Comparison of ENCODE assay signal across 8 cellular contexts in the genomic region with DNA sequence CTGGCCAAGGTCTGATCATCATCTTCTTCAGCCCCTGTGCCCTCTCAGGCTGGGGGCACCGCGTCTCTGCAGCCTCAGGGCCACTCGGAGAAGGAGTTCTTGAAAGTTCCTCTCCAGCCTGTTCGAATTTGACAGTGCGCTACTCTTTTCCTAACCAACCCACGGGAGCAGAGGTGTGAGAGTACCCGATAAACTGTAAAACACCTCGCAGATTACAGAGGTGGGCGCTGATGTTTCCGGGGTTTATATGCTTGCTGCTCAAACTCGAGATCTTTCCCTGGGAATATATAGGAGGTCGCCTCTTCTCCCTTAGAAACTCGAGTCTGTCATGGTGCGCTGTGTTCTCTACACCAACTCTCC. TPM values are rescaled to one million over a fixed set of nuclear protein-coding genes. Genes with fewer than 3 reads are reported as not detected.
DNase-seq lines count a peak whose midpoint lies in the region; ATAC-seq and TF ChIP-seq lines count a peak whose summit lies in the region.

No MANE protein-coding gene starts in this region.

- peak; percentile 17 for ATAC-seq in GM21381 (IDR thresholded peaks at IDR 0.05; ENCODE audit: unreplicated experiment)

- POLR2A ChIA-PET in PC-9 (lab: Charles Lee; ENCODE audit: unreplicated experiment), result interaction anchor here (0.6 kb wide), 1 partner anchor 58 kb away, joined by 7 read pairs; no protein-coding TSS in a partner anchor

- H3K9ac ChIP-seq in neural cell (ENCODE audit: low read length), result peak overlapping the region; percentile 91

- no peak for DNase-seq in AG10803 (ENCODE audit: low read depth)
- no peak for DNase-seq in PC-9
- peak; percentile 44 to 67 for DNase-seq in erythroblast (lab: John Stamatoyannopoulos, UW)
- DNase-seq in DMS79 treated with DMSO at 0.1 percent for 48 hours (lab: John Stamatoyannopoulos, UW), result no peak
- DNase-seq in GF-D8 (lab: John Stamatoyannopoulos, UW), result no peak
- no peak for DNase-seq in DMS153 treated with DMSO at 0.1 percent for 48 hours (lab: John Stamatoyannopoulos, UW; ENCODE audit: unreplicated experiment)

- H3F3A ChIP-seq in PC-9 (ENCODE audit: insufficient read depth, low read depth), result peaks cover 6% of the 10 kb centered on the region
- no peaks in the 10 kb centered on the region for H3F3A ChIP-seq in neural cell (ENCODE audit: insufficient read depth, low read length, poor library complexity, severe bottlenecking)

- no peak for TF ChIP-seq POLR2A in erythroblast (IDR thresholded peaks at IDR 0.05; ENCODE audit: low read length)

- peak overlapping the region; percentile 97 for H2AFZ ChIP-seq in PC-9
- peak overlapping the region; percentile 83 for H2AFZ ChIP-seq in neural cell (ENCODE audit: low read depth, low read length)

- no peaks in the 10 kb centered on the region for H4K20me1 ChIP-seq in PC-9 (ENCODE audit: insufficient read depth)
- H4K20me1 ChIP-seq in neural cell (ENCODE audit: insufficient read depth), result no peaks in the 10 kb centered on the region

- no peak for TF ChIP-seq RAD21 in neural cell (conservative IDR thresholded peaks at IDR 0.05)

- H3K27ac ChIP-seq in PC-9 (peak overlapping the region; percentile 88), neural cell (ENCODE audit: low read length) (peak overlapping the region; percentile 97)

- intact Hi-C loops in PC-9 (cut with micrococcal nuclease; ENCODE audit: unreplicated experiment), result no loop called here

- H3K4me2 ChIP-seq in PC-9 (peak overlapping the region; percentile 91), neural cell (ENCODE audit: low read length) (peak overlapping the region; percentile 71)

- H3K4me3 ChIP-seq in AG10803 (ENCODE audit: low read length) (peak overlapping the region; percentile 88), PC-9 (peak overlapping the region; percentile 81), neural cell (ENCODE audit: low read length) (peak overlapping the region; percentile 86)

- peaks cover 18% of the 10 kb centered on the region for H3K4me1 ChIP-seq in PC-9 (replicated peaks; ENCODE audit: insufficient read depth)

- TF ChIP-seq CTCF in AG10803 (conservative IDR thresholded peaks at IDR 0.05; ENCODE audit: low read length) (no peak), PC-9 (conservative IDR thresholded peaks at IDR 0.05) (no peak), neural cell (IDR thresholded peaks at IDR 0.05; ENCODE audit: poor library complexity, severe bottlenecking) (no peak)

- TSS peak; percentile 51 for BruUV-seq in PC-9 (replicated peaks; lab: Mats Ljungman, UMichigan)

- H3K36me3 ChIP-seq in PC-9 (ENCODE audit: low read depth) (no peaks in the 10 kb centered on the region; the same call in 1 of the 2 replicates), neural cell (ENCODE audit: insufficient read depth, low read length) (no peaks in the 10 kb centered on the region)

- H3K9me2 ChIP-seq in PC-9 (ENCODE audit: insufficient read depth) (no peaks in the 10 kb centered on the region), neural cell (ENCODE audit: insufficient read depth, low read length) (no peaks in the 10 kb centered on the region)

- no peaks in the 10 kb centered on the region for H3K9me3 ChIP-seq in PC-9 (ENCODE audit: insufficient read depth, low read depth)
- H3K9me3 ChIP-seq in neural cell (ENCODE audit: low read length), result no peaks in the 10 kb centered on the region

- no peaks in the 10 kb centered on the region for H3K27me3 ChIP-seq in PC-9 (ENCODE audit: insufficient read depth, low read depth)
- no peaks in the 10 kb centered on the region for H3K27me3 ChIP-seq in neural cell (ENCODE audit: insufficient read depth, low read depth, low read length)

- H3K79me2 ChIP-seq in PC-9 (ENCODE audit: low read depth) (peaks cover 18% of the 10 kb centered on the region), neural cell (replicated peaks; ENCODE audit: insufficient read depth, low read length) (peaks cover 18% of the 10 kb centered on the region)

- TF ChIP-seq EP300 in neural cell (conservative IDR thresholded peaks at IDR 0.05; ENCODE audit: poor library complexity, severe bottlenecking), result no peak

- CTCF ChIA-PET in PC-9 (lab: Charles Lee), result no interaction called here

TF ChIP-seq in neural cell, 6 proteins besides CTCF, POLR2A, EP300 and RAD21:
- no peak for TF ChIP-seq SMC3 (conservative IDR thresholded peaks at IDR 0.05; ENCODE audit: poor library complexity)
- no peak for TF ChIP-seq REST (IDR thresholded peaks at IDR 0.05; ENCODE audit: borderline replicate concordance)
- TF ChIP-seq MXI1 (conservative IDR thresholded peaks at IDR 0.05; ENCODE audit: poor library complexity, severe bottlenecking), result no peak
- TF ChIP-seq TAF1 (IDR thresholded peaks at IDR 0.05; ENCODE audit: low read depth), result no peak
- TF ChIP-seq EZH2 (IDR thresholded peaks at IDR 0.05; ENCODE audit: borderline replicate concordance, insufficient read depth, low read length, poor library complexity, severe bottlenecking), result no peak
- no peak for TF ChIP-seq POLR2AphosphoS5 (IDR thresholded peaks at IDR 0.05)

RNA-seq across cellular contexts. Expression of gene CTR9, which starts 0.5 kb away (rescaled TPM):
- 11.1 and 19.7 TPM in 2 replicates for total RNA-seq in PC-9 (2021)
- polyA plus RNA-seq in neural cell, result 24.1 and 24.6 TPM in 2 replicates
- polyA minus RNA-seq in neural cell, result 57.9 and 60.2 TPM in 2 replicates

RNA-seq across cellular contexts. Expression of gene EIF4G2, which starts 57.2 kb away (rescaled TPM):
- total RNA-seq in PC-9 (2021), result 353 and 439 TPM in 2 replicates
- 989 and 1,004 TPM in 2 replicates for polyA plus RNA-seq in neural cell
- 1,252 and 1,426 TPM in 2 replicates for polyA minus RNA-seq in neural cell

RNA-seq across cellular contexts. Expression of gene IRAG1, which starts 58.0 kb away (rescaled TPM):
- 0.65 and 1.3 TPM in 2 replicates for total RNA-seq in PC-9 (2021)
- 0.10 and 0.14 TPM in 2 replicates for polyA plus RNA-seq in neural cell
- polyA minus RNA-seq in neural cell, result under 0.01 and 0.23 TPM in 2 replicates

Comparison
In these comparisons a context has a peak if more than half of its experiments do, and no peak if none do; other contexts are left out.
1. DNase-seq: peak in erythroblast (2 of 2); none in AG10803 (single experiment), PC-9 (0 of 2), DMS79 treated with DMSO at 0.1 percent for 48 hours (single experiment), GF-D8 (single experiment) and DMS153 treated with DMSO at 0.1 percent for 48 hours (single experiment).
2. Peak in every context shown above with its lines, with median percentiles within 50 percentile points of each other: H3K4me3 ChIP-seq.